In the genomic region with DNA sequence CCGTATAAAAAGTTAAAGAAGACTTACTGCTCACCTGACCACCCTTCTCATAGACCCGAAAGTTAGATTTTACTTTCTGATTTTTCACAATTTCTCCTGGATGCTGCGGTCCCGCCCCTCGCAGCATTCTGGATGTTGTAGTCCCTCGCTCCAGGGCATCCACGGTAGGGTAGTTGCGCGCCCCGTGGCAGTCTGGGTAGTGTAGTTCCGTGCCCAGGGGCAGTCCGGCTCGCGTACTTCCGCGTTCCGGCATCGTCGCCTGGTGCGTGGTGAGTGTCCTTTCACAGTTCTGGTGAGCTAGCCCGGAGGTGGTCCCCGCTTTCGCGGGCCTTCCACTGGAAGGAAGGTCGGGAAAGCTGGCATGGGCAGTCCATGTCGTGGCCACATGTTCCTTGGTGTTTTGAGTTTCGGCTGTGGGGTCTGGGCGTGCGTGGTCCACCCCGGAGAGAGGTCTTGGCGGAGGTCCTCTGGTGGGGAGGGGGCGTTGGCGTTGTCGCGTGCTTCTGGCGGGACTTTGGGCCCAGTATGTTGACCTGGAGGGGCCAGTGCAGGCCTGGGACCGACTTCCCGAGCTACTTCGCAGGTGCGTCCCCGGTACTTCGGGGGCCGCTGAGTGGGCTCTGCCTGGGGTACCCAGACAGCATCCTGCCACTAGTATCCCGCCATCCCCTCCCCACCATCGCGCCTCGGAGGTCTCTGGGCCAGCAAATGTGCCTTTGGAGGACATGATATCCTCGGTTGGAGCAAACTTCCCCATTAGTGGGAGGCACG, we compare ENCODE assay signal across 8 cellular contexts. TPM values are rescaled to one million over a fixed set of nuclear protein-coding genes. Genes with fewer than 3 reads are reported as not detected.
A peak's percentile ranks its signal among the peaks of the same experiment; 100 is the strongest.
DNase-seq lines count a peak whose midpoint lies in the region; ATAC-seq, FAIRE-seq and TF ChIP-seq lines count a peak whose summit lies in the region.

A gene (plus strand): TSS at position 222 of the 771 bp plus-strand sequence. CDS start 19,515 bp downstream, outside the sequence.

- peak; percentile 83 for FAIRE-seq in RCC 7860 (lab: Jason Lieb, UNC)

- H3K4me3 Mint-ChIP-seq in activated T-helper 1 cell treated with anti-CD3 and anti-CD28 coated beads, Interleukin-12 subunit alpha, Interleukin-12 subunit beta, Interleukin-2, Interleukin-4 antibody, amounts not matched to agents 30 ng/mL and 10 ng/mL and 1 ng/mL, durations not matched to agents 14 hours and 24 hours and 36 hours: peak within 1 kb of the TSS; percentile 100
- peak within 1 kb of the TSS; percentile 94 to 100 (median 99) for H3K4me3 Mint-ChIP-seq in naive thymus-derived CD8-positive, alpha-beta T cell
- peak within 1 kb of the TSS; percentile 99 for H3K4me3 Mint-ChIP-seq in stimulated activated naive B cell treated with anti-CD40 and anti-IgM and Interleukin-4, amounts not matched to agents 10 μg/mL and 1 μg/mL and 100 μg/mL, for 72 hours

- H3K4me1 Mint-ChIP-seq in activated T-helper 1 cell treated with anti-CD3 and anti-CD28 coated beads, Interleukin-12 subunit alpha, Interleukin-12 subunit beta, Interleukin-2, Interleukin-4 antibody, amounts not matched to agents 30 ng/mL and 10 ng/mL and 1 ng/mL, durations not matched to agents 14 hours and 24 hours and 36 hours (ENCODE audit: low read depth): peaks cover 36% of the 10 kb centered on the region
- H3K4me1 Mint-ChIP-seq in naive thymus-derived CD8-positive, alpha-beta T cell: peaks cover 14 to 44% (median 42%) of the 10 kb centered on the region in 4 donors
- peaks cover 28 to 44% of the 10 kb centered on the region in 2 donors for H3K4me1 Mint-ChIP-seq in stimulated activated naive B cell treated with anti-CD40 and anti-IgM and Interleukin-4, amounts not matched to agents 10 μg/mL and 1 μg/mL and 100 μg/mL, for 72 hours

- H3K9me3 Mint-ChIP-seq in activated T-helper 1 cell treated with anti-CD3 and anti-CD28 coated beads, Interleukin-12 subunit alpha, Interleukin-12 subunit beta, Interleukin-2, Interleukin-4 antibody, amounts not matched to agents 30 ng/mL and 10 ng/mL and 1 ng/mL, durations not matched to agents 14 hours and 24 hours and 36 hours: no peaks in the 10 kb centered on the region
- H3K9me3 Mint-ChIP-seq in naive thymus-derived CD8-positive, alpha-beta T cell: no peaks in the 10 kb centered on the region
- H3K9me3 Mint-ChIP-seq in stimulated activated naive B cell treated with anti-CD40 and anti-IgM and Interleukin-4, amounts not matched to agents 10 μg/mL and 1 μg/mL and 100 μg/mL, for 72 hours: no peaks in the 10 kb centered on the region

- no peak for TF ChIP-seq CTCF in fibroblast of mammary gland (conservative IDR thresholded peaks at IDR 0.05; ENCODE audit: control insufficient read depth, insufficient read depth, low read depth, low read length)

- intact Hi-C loops in activated T-helper 1 cell treated with anti-CD3 and anti-CD28 coated beads, Interleukin-12 subunit alpha, Interleukin-12 subunit beta, Interleukin-2, Interleukin-4 antibody, amounts not matched to agents 30 ng/mL and 10 ng/mL and 1 ng/mL, durations not matched to agents 14 hours and 24 hours and 36 hours (cut with micrococcal nuclease): loop anchor here (1.0 to 5.0 kb wide), 2 partner anchors 92 to 343 kb away; no protein-coding TSS in a partner anchor

- TF ChIP-seq EP300 in Ishikawa (IDR thresholded peaks at IDR 0.05; ENCODE audit: borderline replicate concordance): no peak

- peak; percentile 100 for ATAC-seq in GM21619 (IDR thresholded peaks at IDR 0.05; ENCODE audit: unreplicated experiment)
- peak; percentile 100 for ATAC-seq in naive thymus-derived CD8-positive, alpha-beta T cell
- ATAC-seq in stimulated activated naive B cell treated with anti-CD40 and anti-IgM and Interleukin-4, amounts not matched to agents 10 μg/mL and 1 μg/mL and 100 μg/mL, for 72 hours (replicated peaks): peak; percentile 100

- H3K36me3 Mint-ChIP-seq in activated T-helper 1 cell treated with anti-CD3 and anti-CD28 coated beads, Interleukin-12 subunit alpha, Interleukin-12 subunit beta, Interleukin-2, Interleukin-4 antibody, amounts not matched to agents 30 ng/mL and 10 ng/mL and 1 ng/mL, durations not matched to agents 14 hours and 24 hours and 36 hours (ENCODE audit: low read depth): peaks cover 7% of the 10 kb centered on the region
- H3K36me3 Mint-ChIP-seq in naive thymus-derived CD8-positive, alpha-beta T cell: peaks cover 3 to 19% (median 8%) of the 10 kb centered on the region in 3 donors
- peaks cover 14 to 29% of the 10 kb centered on the region in 2 donors for H3K36me3 Mint-ChIP-seq in stimulated activated naive B cell treated with anti-CD40 and anti-IgM and Interleukin-4, amounts not matched to agents 10 μg/mL and 1 μg/mL and 100 μg/mL, for 72 hours

- peaks cover 10% of the 10 kb centered on the region for H3K27me3 Mint-ChIP-seq in activated T-helper 1 cell treated with anti-CD3 and anti-CD28 coated beads, Interleukin-12 subunit alpha, Interleukin-12 subunit beta, Interleukin-2, Interleukin-4 antibody, amounts not matched to agents 30 ng/mL and 10 ng/mL and 1 ng/mL, durations not matched to agents 14 hours and 24 hours and 36 hours (ENCODE audit: insufficient read depth)
- peaks cover 0 to 7% (median 3%) of the 10 kb centered on the region in 5 donors for H3K27me3 Mint-ChIP-seq in naive thymus-derived CD8-positive, alpha-beta T cell
- peaks cover 6 to 9% of the 10 kb centered on the region in 2 donors for H3K27me3 Mint-ChIP-seq in stimulated activated naive B cell treated with anti-CD40 and anti-IgM and Interleukin-4, amounts not matched to agents 10 μg/mL and 1 μg/mL and 100 μg/mL, for 72 hours

- H3K4me3 ChIP-seq in fibroblast of mammary gland (ENCODE audit: control insufficient read depth, low read depth, low read length): peak within 1 kb of the TSS; percentile 98

- DNase-seq in DMS53 treated with DMSO at 0.1 percent for 48 hours (lab: John Stamatoyannopoulos, UW; ENCODE audit: unreplicated experiment) (peak; percentile 59), RCC 7860 (ENCODE audit: low spot score) (peak; percentile 79), fibroblast of mammary gland (ENCODE audit: low read depth) (peak; percentile 84)
- peak; percentile 85 for DNase-seq in activated T-helper 1 cell treated with anti-CD3 and anti-CD28 coated beads, Interleukin-12 subunit alpha, Interleukin-12 subunit beta, Interleukin-2, Interleukin-4 antibody, amounts not matched to agents 30 ng/mL and 10 ng/mL and 1 ng/mL, durations not matched to agents 14 hours and 24 hours and 36 hours (ENCODE audit: low spot score)
- peak; percentile 72 to 90 (median 80) for DNase-seq in naive thymus-derived CD8-positive, alpha-beta T cell
- DNase-seq in stimulated activated naive B cell treated with anti-CD40 and anti-IgM and Interleukin-4, amounts not matched to agents 10 μg/mL and 1 μg/mL and 100 μg/mL, for 72 hours: peak; percentile 84

- POLR2A ChIA-PET in naive thymus-derived CD8-positive, alpha-beta T cell (lab: Charles Lee): interaction anchor here (0.5 to 0.7 kb wide), 2 partner anchors 114 to 1935 kb away, joined by 3 to 5 read pairs; no protein-coding TSS in a partner anchor

- TF ChIP-seq RAD21 in Ishikawa (IDR thresholded peaks at IDR 0.05; ENCODE audit: low read depth): no peak

- peak within 1 kb of the TSS; percentile 99 for H3K27ac Mint-ChIP-seq in activated T-helper 1 cell treated with anti-CD3 and anti-CD28 coated beads, Interleukin-12 subunit alpha, Interleukin-12 subunit beta, Interleukin-2, Interleukin-4 antibody, amounts not matched to agents 30 ng/mL and 10 ng/mL and 1 ng/mL, durations not matched to agents 14 hours and 24 hours and 36 hours
- peak within 1 kb of the TSS; percentile 91 to 99 (median 96) for H3K27ac Mint-ChIP-seq in naive thymus-derived CD8-positive, alpha-beta T cell
- peak within 1 kb of the TSS; percentile 99 for H3K27ac Mint-ChIP-seq in stimulated activated naive B cell treated with anti-CD40 and anti-IgM and Interleukin-4, amounts not matched to agents 10 μg/mL and 1 μg/mL and 100 μg/mL, for 72 hours

TF ChIP-seq in Ishikawa, 13 proteins besides CTCF, POLR2A, EP300 and RAD21 (continues in another document):
- no peak for TF ChIP-seq TCF12 (IDR thresholded peaks at IDR 0.05; ENCODE audit: low read depth)
- TF ChIP-seq TEAD4 (IDR thresholded peaks at IDR 0.05): peak; percentile 74
- TF ChIP-seq YY1 (IDR thresholded peaks at IDR 0.05; ENCODE audit: low read depth): peak; percentile 69
- TF ChIP-seq FOXM1 (IDR thresholded peaks at IDR 0.05; ENCODE audit: borderline replicate concordance, low read depth): no peak
- TF ChIP-seq NFIC (IDR thresholded peaks at IDR 0.05): no peak
- TF ChIP-seq, protein P1, sequence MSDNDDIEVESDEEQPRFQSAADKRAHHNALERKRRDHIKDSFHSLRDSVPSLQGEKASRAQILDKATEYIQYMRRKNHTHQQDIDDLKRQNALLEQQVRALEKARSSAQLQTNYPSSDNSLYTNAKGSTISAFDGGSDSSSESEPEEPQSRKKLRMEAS (IDR thresholded peaks at IDR 0.05): no peak; the same call in 1 of the 2 replicates
- no peak for TF ChIP-seq EGR1 (IDR thresholded peaks at IDR 0.05)
- no peak for TF ChIP-seq TAF1 (IDR thresholded peaks at IDR 0.05; ENCODE audit: low read depth)
- no peak for TF ChIP-seq CREB1 (IDR thresholded peaks at IDR 0.05; ENCODE audit: low read depth)
- TF ChIP-seq, protein P2, sequence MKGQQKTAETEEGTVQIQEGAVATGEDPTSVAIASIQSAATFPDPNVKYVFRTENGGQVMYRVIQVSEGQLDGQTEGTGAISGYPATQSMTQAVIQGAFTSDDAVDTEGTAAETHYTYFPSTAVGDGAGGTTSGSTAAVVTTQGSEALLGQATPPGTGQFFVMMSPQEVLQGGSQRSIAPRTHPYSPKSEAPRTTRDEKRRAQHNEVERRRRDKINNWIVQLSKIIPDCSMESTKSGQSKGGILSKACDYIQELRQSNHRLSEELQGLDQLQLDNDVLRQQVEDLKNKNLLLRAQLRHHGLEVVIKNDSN (IDR thresholded peaks at IDR 0.05): peak; percentile 22; the same call in 1 of the 2 replicates
- TF ChIP-seq CEBPB (IDR thresholded peaks at IDR 0.05): no peak

RNA-seq across cellular contexts. Expression of the gene that starts here (rescaled TPM):
- 9.3 and 9.9 TPM in 2 replicates for total RNA-seq in activated T-helper 1 cell treated with anti-CD3 and anti-CD28 coated beads, Interleukin-12 subunit alpha, Interleukin-12 subunit beta, Interleukin-2, Interleukin-4 antibody, amounts not matched to agents 30 ng/mL and 10 ng/mL and 1 ng/mL, durations not matched to agents 14 hours and 24 hours and 36 hours
- total RNA-seq in naive thymus-derived CD8-positive, alpha-beta T cell: 10 to 100 TPM; 21.8 TPM
- polyA plus RNA-seq in naive thymus-derived CD8-positive, alpha-beta T cell: 1 to 10 TPM; 2.2 to 3.7 (median 3.2) TPM

Comparison
In these comparisons a context has a peak if more than half of its experiments do, and no peak if none do; other contexts are left out.
1. Peak in every context shown above with its lines: DNase-seq, ATAC-seq and H3K4me3 ChIP-seq.